In genomic region chr5:141849371-141850182, GRCh38 we compare ENCODE assay signal across 8 cellular contexts. TPM values are rescaled to one million over a fixed set of nuclear protein-coding genes. Genes with fewer than 3 reads are reported as not detected.
DNase-seq lines count a peak whose midpoint lies in the region; ATAC-seq and TF ChIP-seq lines count a peak whose summit lies in the region.

No MANE protein-coding gene starts in this region.

- no peak; the same call in 1 of the 2 replicates for TF ChIP-seq EP300 in Ishikawa (IDR thresholded peaks at IDR 0.05; ENCODE audit: borderline replicate concordance)

- H2AFZ ChIP-seq in neuronal stem cell (ENCODE audit: low read length) = peak overlapping the region; percentile 87

- H3K4me2 ChIP-seq in neuronal stem cell (ENCODE audit: insufficient read depth, low read length, poor library complexity, severe bottlenecking) = peak overlapping the region; percentile 93

- H3K27me3 ChIP-seq in neuronal stem cell (ENCODE audit: control insufficient read depth in 3 of 3, insufficient read depth in 3 of 3, low read depth in 1 of 3, low read length in 3 of 3) (no peaks in the 10 kb centered on the region), subcutaneous abdominal adipose tissue (ENCODE audit: control insufficient read depth in 5 of 5, insufficient read depth in 4 of 5, low read length in 5 of 5) (peaks cover 0 to 15% (median under 1%) of the 10 kb centered on the region in 5 donors)

- H3K9me3 ChIP-seq in neuronal stem cell (replicated peaks in 1 of 2; ENCODE audit: control insufficient read depth in 2 of 2, insufficient read depth in 1 of 2, low read depth in 1 of 2, low read length in 2 of 2) (no peaks in the 10 kb centered on the region), subcutaneous abdominal adipose tissue (ENCODE audit: control insufficient read depth in 5 of 5, low read length in 5 of 5) (no peaks in the 10 kb centered on the region)

- H3K4ac ChIP-seq in neuronal stem cell (ENCODE audit: low read length) = peak overlapping the region; percentile 70

- peaks cover 28 to 34% of the 10 kb centered on the region in 2 donors for H3K4me1 ChIP-seq in neuronal stem cell (ENCODE audit: control insufficient read depth in 2 of 2, insufficient read depth in 1 of 2, low read depth in 1 of 2, low read length in 2 of 2)
- H3K4me1 ChIP-seq in subcutaneous abdominal adipose tissue (ENCODE audit: control insufficient read depth in 5 of 5, insufficient read depth in 5 of 5, low read length in 5 of 5) = peaks cover 11 to 43% (median 16%) of the 10 kb centered on the region in 5 donors

- peak overlapping the region; percentile 100 for H2BK5ac ChIP-seq in neuronal stem cell (ENCODE audit: low read length)

- H3K23ac ChIP-seq in neuronal stem cell (ENCODE audit: low read depth, low read length, poor library complexity) = peak overlapping the region; percentile 80

- H3K79me1 ChIP-seq in neuronal stem cell (ENCODE audit: low read depth, low read length) = peaks cover 3% of the 10 kb centered on the region

- peak overlapping the region; percentile 38 for H4K91ac ChIP-seq in neuronal stem cell (ENCODE audit: low read depth, low read length, poor library complexity)

- TF ChIP-seq RAD21 in Ishikawa (IDR thresholded peaks at IDR 0.05; ENCODE audit: low read depth) = peak; percentile 15; the same call in 1 of the 2 replicates

- WGBS in neuronal stem cell (ENCODE audit: extremely low coverage in 2 of 2, insufficient read length in 2 of 2, insufficient replicate concordance in 1 of 2), 2 donors = no CpG with 5 or more reads among the region's 76 CpGs

- H3K4me3 ChIP-seq in neuronal stem cell (ENCODE audit: low read length in 2 of 2) (peak overlapping the region; percentile 59 to 84), subcutaneous abdominal adipose tissue (ENCODE audit: low read depth in 1 of 5, low read length in 5 of 5) (peak overlapping the region; percentile 79 to 92 (median 91))

- H3K27ac ChIP-seq in neuronal stem cell (replicated peaks; ENCODE audit: low read length) (peak overlapping the region; percentile 99), subcutaneous abdominal adipose tissue (ENCODE audit: low read depth, low read length) (peak overlapping the region; percentile 90)

- H3K14ac ChIP-seq in neuronal stem cell (ENCODE audit: low read length) = peak overlapping the region; percentile 87

- DNase-seq in DMS114 treated with DMSO at 0.1 percent for 48 hours (lab: John Stamatoyannopoulos, UW; ENCODE audit: unreplicated experiment) (peak; percentile 56), foreskin melanocyte (peak; percentile 68), neuronal stem cell (ENCODE audit: low spot score) (peak; percentile 87)
- DNase-seq in activated gamma-delta T cell treated with anti-CD3 and anti-CD28 coated beads, Interleukin-2, amount 50 U/mL, for 16 hours (ENCODE audit: low read depth) = peak; percentile 33

- H2BK120ac ChIP-seq in neuronal stem cell (ENCODE audit: low read depth, low read length) = peak overlapping the region; percentile 73

- peak; percentile 86 for ATAC-seq in GM21515 (IDR thresholded peaks at IDR 0.05; ENCODE audit: unreplicated experiment)

- H2AK5ac ChIP-seq in neuronal stem cell (ENCODE audit: low read depth, low read length) = peak overlapping the region; percentile 93

- H3K18ac ChIP-seq in neuronal stem cell (ENCODE audit: low read length) = peak overlapping the region; percentile 99

- peak overlapping the region; percentile 70 for H4K8ac ChIP-seq in neuronal stem cell (ENCODE audit: low read depth, low read length)

- peaks cover 3 to 17% of the 10 kb centered on the region in 2 donors for H3K36me3 ChIP-seq in neuronal stem cell (replicated peaks in 1 of 2; ENCODE audit: control insufficient read depth in 2 of 2, insufficient read depth in 2 of 2, low read length in 2 of 2)
- peaks cover 0 to 13% (median 6%) of the 10 kb centered on the region in 5 donors for H3K36me3 ChIP-seq in subcutaneous abdominal adipose tissue (ENCODE audit: control insufficient read depth in 5 of 5, insufficient read depth in 5 of 5, low read length in 5 of 5)

- peak overlapping the region; percentile 90 for H3K9ac ChIP-seq in neuronal stem cell (ENCODE audit: low read depth, low read length, poor library complexity)
- peak overlapping the region; percentile 83 to 89 (median 85) for H3K9ac ChIP-seq in subcutaneous abdominal adipose tissue (ENCODE audit: low read length in 5 of 5)

- peak overlapping the region; percentile 99 for H2BK15ac ChIP-seq in neuronal stem cell (ENCODE audit: low read length)

- H2BK12ac ChIP-seq in neuronal stem cell (ENCODE audit: low read length) = peak overlapping the region; percentile 33

- TF ChIP-seq POLR2A in Raji (IDR thresholded peaks at IDR 0.05; ENCODE audit: insufficient read depth, low read depth, low read length) = peak; percentile 52; the same call in 1 of the 2 replicates

TF ChIP-seq in Ishikawa, 13 proteins besides CTCF, POLR2A, EP300 and RAD21:
- TF ChIP-seq CEBPB (IDR thresholded peaks at IDR 0.05) = no peak
- no peak for TF ChIP-seq CREB1 (IDR thresholded peaks at IDR 0.05; ENCODE audit: low read depth)
- peak; percentile 40; the same call in 1 of the 2 replicates for TF ChIP-seq EGR1 (IDR thresholded peaks at IDR 0.05)
- TF ChIP-seq TCF12 (IDR thresholded peaks at IDR 0.05; ENCODE audit: low read depth) = peak; percentile 80
- no peak; the same call in 1 of the 2 replicates for TF ChIP-seq ZBTB7A (IDR thresholded peaks at IDR 0.05; ENCODE audit: low read depth)
- TF ChIP-seq REST (IDR thresholded peaks at IDR 0.05; ENCODE audit: low read depth) = no peak
- peak; percentile 24; the same call in 1 of the 2 replicates for TF ChIP-seq MAX (IDR thresholded peaks at IDR 0.05)
- TF ChIP-seq NFIC (IDR thresholded peaks at IDR 0.05) = no peak; the same call in 1 of the 2 replicates
- no peak for TF ChIP-seq YY1 (IDR thresholded peaks at IDR 0.05; ENCODE audit: low read depth)
- no peak for TF ChIP-seq USF1 (IDR thresholded peaks at IDR 0.05)
- no peak; the same call in 1 of the 2 replicates for TF ChIP-seq FOXM1 (IDR thresholded peaks at IDR 0.05; ENCODE audit: borderline replicate concordance, low read depth)
- TF ChIP-seq TAF1 (IDR thresholded peaks at IDR 0.05; ENCODE audit: low read depth) = peak; percentile 73
- TF ChIP-seq TEAD4 (IDR thresholded peaks at IDR 0.05) = no peak

RNA-seq across cellular contexts. Expression of gene PCDH1, which starts 28.6 kb away (rescaled TPM):
- 7.6 TPM for polyA plus RNA-seq in neuronal stem cell (2013, experiment 1 of 2)
- 7.7 TPM for polyA plus RNA-seq in neuronal stem cell (2013, experiment 2 of 2)

Comparison
In these comparisons a context has a peak if more than half of its experiments do, and no peak if none do; other contexts are left out.
1. Peak in every context shown above with its lines: DNase-seq, ATAC-seq, H3K4me3 ChIP-seq and H3K27ac ChIP-seq.
2. DNase-seq: peak in every context shown above with its lines; median percentile 87 in neuronal stem cell; 68 in foreskin melanocyte; 56 in DMS114 treated with DMSO at 0.1 percent for 48 hours; 33 in activated gamma-delta T cell treated with anti-CD3 and anti-CD28 coated beads, Interleukin-2, amount 50 U/mL, for 16 hours.